In the genomic region with DNA sequence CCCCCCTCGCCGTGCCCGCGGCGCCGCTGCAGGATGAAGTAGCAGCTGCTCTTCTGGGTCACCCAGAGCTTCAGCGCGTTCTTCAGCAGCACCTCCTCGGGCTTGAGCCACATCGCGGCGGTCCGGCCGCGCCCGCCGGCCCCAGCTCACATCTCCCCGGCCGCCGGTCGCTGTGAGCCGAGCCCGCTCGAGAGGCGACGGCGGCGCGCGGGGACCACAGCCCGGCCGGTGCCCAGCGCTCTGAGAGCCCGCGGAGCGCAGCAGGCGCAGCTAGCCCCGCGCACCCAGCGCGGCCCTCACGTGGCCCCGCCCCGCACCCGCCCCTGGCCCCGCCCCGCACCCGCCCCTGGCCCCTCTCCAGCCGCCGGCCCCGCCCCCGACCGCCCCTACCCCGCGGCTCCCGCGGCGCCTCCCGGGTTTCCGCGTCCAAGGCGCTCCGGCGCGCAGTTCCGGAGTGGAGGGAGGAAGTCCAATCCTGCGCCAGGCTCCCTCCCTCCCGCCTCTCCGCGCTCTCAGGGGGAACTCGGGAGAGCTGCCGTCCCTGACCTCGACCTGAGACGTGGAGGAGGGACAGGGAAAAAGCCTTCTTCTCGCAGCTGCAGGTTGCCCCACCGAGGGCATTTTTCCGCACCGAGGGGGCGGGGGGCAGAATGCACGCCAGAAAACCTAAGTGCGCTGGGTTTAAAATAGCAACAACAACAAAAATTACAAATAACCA, we compare ENCODE assay signal across 8 cellular contexts. TPM values are rescaled to one million over a fixed set of nuclear protein-coding genes. Genes with fewer than 3 reads are reported as not detected.
DNase-seq lines count a peak whose midpoint lies in the region; ATAC-seq and TF ChIP-seq lines count a peak whose summit lies in the region.

Gene TBC1D8, minus strand, starts transcription at position 242 of the 718 bp plus-strand sequence. Its CDS starts 129 bp downstream, at position 113.

- POLR2A ChIA-PET in activated naive CD8-positive, alpha-beta T cell treated with anti-CD3 and anti-CD28 coated beads, Interleukin-2, amount 10 ng/mL, durations not matched to agents 7 days and 5 days (lab: Charles Lee), result interaction anchor here (1.0 kb wide), 1 partner anchor 123 kb away, joined by 3 read pairs; no protein-coding TSS in a partner anchor

- H3K4me3 Mint-ChIP-seq in activated naive CD8-positive, alpha-beta T cell treated with anti-CD3 and anti-CD28 coated beads, Interleukin-2, amount 10 ng/mL, durations not matched to agents 7 days and 5 days, result peak within 1 kb of the TSS; percentile 72
- H3K4me3 Mint-ChIP-seq in glutamatergic neuron (ENCODE audit: unreplicated experiment), result peak within 1 kb of the TSS; percentile 87

- H3K36me3 ChIP-seq in suprapubic skin, result no peaks in the 10 kb centered on the region

- peak within 1 kb of the TSS; percentile 80 for H3K4me3 ChIP-seq in suprapubic skin

- H3K27ac ChIP-seq in suprapubic skin, result peak within 1 kb of the TSS; percentile 86

- no peaks in the 10 kb centered on the region for H3K36me3 Mint-ChIP-seq in activated naive CD8-positive, alpha-beta T cell treated with anti-CD3 and anti-CD28 coated beads, Interleukin-2, amount 10 ng/mL, durations not matched to agents 7 days and 5 days
- H3K36me3 Mint-ChIP-seq in glutamatergic neuron (ENCODE audit: unreplicated experiment), result no peaks in the 10 kb centered on the region

- TF ChIP-seq EP300 in suprapubic skin (IDR thresholded peaks at IDR 0.05), result no peak

- H3K9me3 Mint-ChIP-seq in activated naive CD8-positive, alpha-beta T cell treated with anti-CD3 and anti-CD28 coated beads, Interleukin-2, amount 10 ng/mL, durations not matched to agents 7 days and 5 days, result no peaks in the 10 kb centered on the region
- peaks cover 6% of the 10 kb centered on the region for H3K9me3 Mint-ChIP-seq in glutamatergic neuron (ENCODE audit: unreplicated experiment)

- peak; percentile 65 for ATAC-seq in GM21737 (IDR thresholded peaks at IDR 0.05; ENCODE audit: unreplicated experiment)
- ATAC-seq in SK-N-SH treated with all-trans-retinoic acid at 6 μM for 48 hours, result peak; percentile 92
- peak; percentile 87 for ATAC-seq in activated naive CD8-positive, alpha-beta T cell treated with anti-CD3 and anti-CD28 coated beads, Interleukin-2, amount 10 ng/mL, durations not matched to agents 7 days and 5 days (ENCODE audit: low read depth)
- peak; percentile 86 for ATAC-seq in omental fat pad (ENCODE audit: low FRiP score)

- H3K27me3 Mint-ChIP-seq in activated naive CD8-positive, alpha-beta T cell treated with anti-CD3 and anti-CD28 coated beads, Interleukin-2, amount 10 ng/mL, durations not matched to agents 7 days and 5 days, result peaks cover 74% of the 10 kb centered on the region
- peaks cover 4% of the 10 kb centered on the region for H3K27me3 Mint-ChIP-seq in glutamatergic neuron (ENCODE audit: unreplicated experiment)

- WGBS in suprapubic skin, result 0% methylated on average over 33 of the region's 81 CpGs

- peaks cover 9% of the 10 kb centered on the region for H3K4me1 Mint-ChIP-seq in activated naive CD8-positive, alpha-beta T cell treated with anti-CD3 and anti-CD28 coated beads, Interleukin-2, amount 10 ng/mL, durations not matched to agents 7 days and 5 days
- H3K4me1 Mint-ChIP-seq in glutamatergic neuron (ENCODE audit: low read depth, unreplicated experiment), result peaks cover 38% of the 10 kb centered on the region

- TF ChIP-seq CTCF in glutamatergic neuron (IDR thresholded peaks at IDR 0.05; ENCODE audit: partially characterized antibody, unreplicated experiment) (no peak), omental fat pad (IDR thresholded peaks at IDR 0.05) (no peak), suprapubic skin (IDR thresholded peaks at IDR 0.05) (no peak)

- DNase-seq in DMS79 (lab: John Stamatoyannopoulos, UW) (peak; percentile 52), LHCN-M2 (ENCODE audit: low read depth) (peak; percentile 79), glutamatergic neuron (peak; percentile 95), omental fat pad (ENCODE audit: low spot score) (peak; percentile 38), suprapubic skin (ENCODE audit: low spot score in 2 of 2) (peak; percentile 92)
- peak; percentile 73 for DNase-seq in activated naive CD8-positive, alpha-beta T cell treated with anti-CD3 and anti-CD28 coated beads, Interleukin-2, amount 10 ng/mL, durations not matched to agents 7 days and 5 days

- no peaks in the 10 kb centered on the region for H3K9me3 ChIP-seq in suprapubic skin

- peaks cover 51% of the 10 kb centered on the region for H3K4me1 ChIP-seq in suprapubic skin

- no peaks in the 10 kb centered on the region for H3K27me3 ChIP-seq in suprapubic skin

- no peak within 1 kb of the TSS for H3K27ac Mint-ChIP-seq in activated naive CD8-positive, alpha-beta T cell treated with anti-CD3 and anti-CD28 coated beads, Interleukin-2, amount 10 ng/mL, durations not matched to agents 7 days and 5 days
- H3K27ac Mint-ChIP-seq in glutamatergic neuron (ENCODE audit: unreplicated experiment), result peak within 1 kb of the TSS; percentile 70

- TF ChIP-seq POLR2A in suprapubic skin (IDR thresholded peaks at IDR 0.05), result peak in 1 of 2 donors; percentile 56

TF ChIP-seq in SK-N-SH treated with all-trans-retinoic acid at 6 μM for 48 hours, 23 proteins besides CTCF, POLR2A, EP300 and RAD21:
- TF ChIP-seq, protein P1, sequence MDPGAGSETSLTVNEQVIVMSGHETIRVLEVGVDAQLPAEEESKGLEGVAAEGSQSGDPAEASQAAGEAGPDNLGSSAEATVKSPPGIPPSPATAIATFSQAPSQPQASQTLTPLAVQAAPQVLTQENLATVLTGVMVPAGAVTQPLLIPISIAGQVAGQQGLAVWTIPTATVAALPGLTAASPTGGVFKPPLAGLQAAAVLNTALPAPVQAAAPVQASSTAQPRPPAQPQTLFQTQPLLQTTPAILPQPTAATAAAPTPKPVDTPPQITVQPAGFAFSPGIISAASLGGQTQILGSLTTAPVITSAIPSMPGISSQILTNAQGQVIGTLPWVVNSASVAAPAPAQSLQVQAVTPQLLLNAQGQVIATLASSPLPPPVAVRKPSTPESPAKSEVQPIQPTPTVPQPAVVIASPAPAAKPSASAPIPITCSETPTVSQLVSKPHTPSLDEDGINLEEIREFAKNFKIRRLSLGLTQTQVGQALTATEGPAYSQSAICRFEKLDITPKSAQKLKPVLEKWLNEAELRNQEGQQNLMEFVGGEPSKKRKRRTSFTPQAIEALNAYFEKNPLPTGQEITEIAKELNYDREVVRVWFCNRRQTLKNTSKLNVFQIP (CRISPR knock-in tag; IDR thresholded peaks at IDR 0.05; ENCODE audit: borderline replicate concordance, low read depth), result no peak
- TF ChIP-seq ZNF70 (CRISPR knock-in tag; IDR thresholded peaks at IDR 0.05) (no peak), ZC3H10 (CRISPR knock-in tag; IDR thresholded peaks at IDR 0.05) (no peak), CSDC2 (CRISPR knock-in tag; IDR thresholded peaks at IDR 0.05) (no peak), CSRNP3 (CRISPR knock-in tag; IDR thresholded peaks at IDR 0.05) (no peak), TSHZ2 (CRISPR knock-in tag; IDR thresholded peaks at IDR 0.05) (no peak)
TF ChIP-seq in SK-N-SH treated with all-trans-retinoic acid at 6 μM for 48 hours: peak in this region for 0.

RNA-seq across cellular contexts. Expression of gene TBC1D8, which starts in this region (rescaled TPM):
- total RNA-seq in LHCN-M2 (2014; rRNA removed), result 7.1 and 11.5 TPM in 2 replicates
- polyA plus RNA-seq in LHCN-M2 (2012), result 1.8 TPM
- total RNA-seq in activated naive CD8-positive, alpha-beta T cell treated with anti-CD3 and anti-CD28 coated beads, Interleukin-2, amount 10 ng/mL, durations not matched to agents 7 days and 5 days, result 1 to 10 TPM in 1 of 2 experiments, under 1 TPM in 1; 0.79 to 1.4 TPM
- total RNA-seq in glutamatergic neuron (ENCODE audit: unreplicated experiment), result 14.6 TPM
- 10 to 100 TPM; 22.2 to 68.0 (median 31.9) TPM for total RNA-seq in omental fat pad
- 100 to 1,000 TPM in 1 of 4 donors, 10 to 100 TPM in 3; 38.8 to 309 (median 68.3) TPM for total RNA-seq in suprapubic skin

Comparison
In these comparisons a context has a peak if more than half of its experiments do, and no peak if none do; other contexts are left out.
1. Peak in every context shown above with its lines: DNase-seq, ATAC-seq, H3K4me3 ChIP-seq and H3K27ac ChIP-seq.
2. DNase-seq: peak in every context shown above with its lines; median percentile 95 in glutamatergic neuron; 92 in suprapubic skin; 79 in LHCN-M2; 73 in activated naive CD8-positive, alpha-beta T cell treated with anti-CD3 and anti-CD28 coated beads, Interleukin-2, amount 10 ng/mL, durations not matched to agents 7 days and 5 days; 52 in DMS79; 38 in omental fat pad.